ENCODE assay signal across 8 cellular contexts in genomic region chr19:47697863-47698609, GRCh38. TPM values are rescaled to one million over a fixed set of nuclear protein-coding genes. Genes with fewer than 3 reads are reported as not detected.
DNase-seq lines count a peak whose midpoint lies in the region; ATAC-seq, FAIRE-seq and TF ChIP-seq lines count a peak whose summit lies in the region.

No MANE protein-coding gene starts in this region.

- H3K23ac ChIP-seq in mesenchymal stem cell (ENCODE audit: low read length in 2 of 2): peak overlapping the region in 1 of 2 experiments; percentile 52

- peak; percentile 78 to 88 for DNase-seq in HAP-1 (ENCODE audit: low spot score in 2 of 2)
- peak; percentile 45 for DNase-seq in NCI-H774 (lab: John Stamatoyannopoulos, UW)
- peak; percentile 69 for DNase-seq in activated CD8-positive, alpha-beta T cell treated with anti-CD3 and anti-CD28 coated beads for 36 hours
- peak; percentile 85 for DNase-seq in mesenchymal stem cell
- DNase-seq in stimulated activated CD8-positive, alpha-beta memory T cell treated with anti-CD3 and anti-CD28 coated beads, Interleukin-12 subunit alpha, Interleukin-12 subunit beta, amount 100 ng/mL, for 1 hour (ENCODE audit: low read depth): peak; percentile 16
- DNase-seq in cortex of kidney (lab: John Stamatoyannopoulos, UW): no peak

- no peak overlapping the region for H3K4ac ChIP-seq in mesenchymal stem cell (ENCODE audit: low read depth in 1 of 2, low read length in 2 of 2)

- CTCF ChIA-PET in activated CD8-positive, alpha-beta T cell treated with anti-CD3 and anti-CD28 coated beads for 36 hours (lab: Charles Lee): interaction anchor here (0.6 to 3.6 kb wide), 17 partner anchors 8 to 377 kb away, joined by 3 to 27 read pairs (median 5); partner anchors contain the start of genes EHD2 and KPTN

- peaks cover 2% of the 10 kb centered on the region for H3K36me3 Mint-ChIP-seq in activated CD8-positive, alpha-beta T cell treated with anti-CD3 and anti-CD28 coated beads for 36 hours (ENCODE audit: low read depth)

- H3K4me3 ChIP-seq in HAP-1: no peak overlapping the region
- no peak overlapping the region for H3K4me3 ChIP-seq in mesenchymal stem cell (ENCODE audit: insufficient read depth in 1 of 2, low read depth in 1 of 2, low read length in 2 of 2)

- ATAC-seq in activated CD8-positive, alpha-beta T cell treated with anti-CD3 and anti-CD28 coated beads for 36 hours: peak; percentile 87

- peak overlapping the region; percentile 55 for H2AK5ac ChIP-seq in mesenchymal stem cell (ENCODE audit: low read length, severe bottlenecking)

- H3K27ac ChIP-seq in C4-2B (peak overlapping the region; percentile 27), mesenchymal stem cell (ENCODE audit: low read length, poor library complexity, severe bottlenecking) (peak overlapping the region; percentile 8)

- H3K9me3 ChIP-seq in HAP-1: no peaks in the 10 kb centered on the region
- H3K9me3 ChIP-seq in mesenchymal stem cell (ENCODE audit: control insufficient read depth, low read length): no peaks in the 10 kb centered on the region

- H3K4me2 ChIP-seq in mesenchymal stem cell (ENCODE audit: low read length, poor library complexity, severe bottlenecking): peak overlapping the region; percentile 3

- peak overlapping the region; percentile 50 for H3K9ac ChIP-seq in mesenchymal stem cell (ENCODE audit: low read length)

- H2BK12ac ChIP-seq in mesenchymal stem cell (ENCODE audit: low read length in 2 of 2): peak overlapping the region in 1 of 2 experiments; percentile 25

- H2BK15ac ChIP-seq in mesenchymal stem cell (ENCODE audit: low read depth, poor library complexity, severe bottlenecking): no peak overlapping the region

- no peaks in the 10 kb centered on the region for H3K9me3 Mint-ChIP-seq in activated CD8-positive, alpha-beta T cell treated with anti-CD3 and anti-CD28 coated beads for 36 hours

- WGBS in mesenchymal stem cell: 44% methylated on average over 21 of the region's 21 CpGs

- no peak overlapping the region for H3K4me3 Mint-ChIP-seq in activated CD8-positive, alpha-beta T cell treated with anti-CD3 and anti-CD28 coated beads for 36 hours

- no peak overlapping the region for H3K14ac ChIP-seq in mesenchymal stem cell (ENCODE audit: low read length in 2 of 2)

- peak; percentile 57 for FAIRE-seq in endometrium (lab: Jason Lieb, UNC)

- H3K27ac Mint-ChIP-seq in activated CD8-positive, alpha-beta T cell treated with anti-CD3 and anti-CD28 coated beads for 36 hours: no peak overlapping the region

- no peak overlapping the region for H2AFZ ChIP-seq in mesenchymal stem cell (ENCODE audit: low read depth, low read length)

- in situ Hi-C loops in HAP-1 (cut with MboI; ENCODE audit: low sequenced_read_pairs): loop anchor here (5.0 to 10.0 kb wide), 2 partner anchors 261 to 403 kb away; no protein-coding TSS in a partner anchor

- peak; percentile 82 for TF ChIP-seq CTCF in C4-2B (conservative IDR thresholded peaks at IDR 0.05)
- peak; percentile 96 for TF ChIP-seq CTCF in activated CD8-positive, alpha-beta T cell treated with anti-CD3 and anti-CD28 coated beads for 36 hours (IDR thresholded peaks at IDR 0.05)

- intact Hi-C loops in activated CD8-positive, alpha-beta T cell treated with anti-CD3 and anti-CD28 coated beads for 36 hours (cut with micrococcal nuclease): loop anchor here (2.0 kb wide), 1 partner anchor 261 kb away; no protein-coding TSS in a partner anchor

- no peak overlapping the region for H2BK5ac ChIP-seq in mesenchymal stem cell (ENCODE audit: low read depth, low read length, poor library complexity, severe bottlenecking)

- peak overlapping the region; percentile 78 for H4K8ac ChIP-seq in mesenchymal stem cell (ENCODE audit: low read length)

- H3K36me3 ChIP-seq in HAP-1 (replicated peaks): peaks cover 26% of the 10 kb centered on the region
- peaks cover 52 to 82% of the 10 kb centered on the region in 2 experiments for H3K36me3 ChIP-seq in mesenchymal stem cell (ENCODE audit: control insufficient read depth in 1 of 2, insufficient read depth in 2 of 2, low read depth in 1 of 2, low read length in 2 of 2)

- H3K27me3 Mint-ChIP-seq in activated CD8-positive, alpha-beta T cell treated with anti-CD3 and anti-CD28 coated beads for 36 hours: no peaks in the 10 kb centered on the region

- no peaks in the 10 kb centered on the region for H3K4me1 Mint-ChIP-seq in activated CD8-positive, alpha-beta T cell treated with anti-CD3 and anti-CD28 coated beads for 36 hours (ENCODE audit: low read depth)

- POLR2A ChIA-PET in activated CD8-positive, alpha-beta T cell treated with anti-CD3 and anti-CD28 coated beads for 36 hours (lab: Charles Lee): no interaction called here

- no peak overlapping the region for H2BK120ac ChIP-seq in mesenchymal stem cell (ENCODE audit: low read depth, low read length)

- H3K18ac ChIP-seq in mesenchymal stem cell (ENCODE audit: low read depth in 1 of 2, low read length in 2 of 2): peak overlapping the region; percentile 27 to 74

- peak overlapping the region; percentile 45 for H4K91ac ChIP-seq in mesenchymal stem cell (ENCODE audit: low read length)

- peaks cover 31% of the 10 kb centered on the region for H3K79me1 ChIP-seq in mesenchymal stem cell (replicated peaks; ENCODE audit: low read length, poor library complexity, severe bottlenecking)

- no peaks in the 10 kb centered on the region for H3K27me3 ChIP-seq in HAP-1 (ENCODE audit: low read depth)
- no peaks in the 10 kb centered on the region for H3K27me3 ChIP-seq in mesenchymal stem cell (ENCODE audit: control insufficient read depth in 1 of 2, insufficient read depth in 1 of 2, low read length in 2 of 2)

- no peaks in the 10 kb centered on the region for H3K4me1 ChIP-seq in HAP-1
- peaks cover 4% of the 10 kb centered on the region for H3K4me1 ChIP-seq in mesenchymal stem cell (ENCODE audit: control insufficient read depth, insufficient read depth, low read depth, low read length)

RNA-seq across cellular contexts. Expression of gene EHD2, which starts 15.2 kb away (rescaled TPM):
- total RNA-seq in activated CD8-positive, alpha-beta T cell treated with anti-CD3 and anti-CD28 coated beads for 36 hours: 1 to 10 TPM; 1.1 to 1.4 TPM
- 340 TPM for polyA plus RNA-seq in mesenchymal stem cell (2013, experiment 1 of 2)
- polyA plus RNA-seq in mesenchymal stem cell (2013, experiment 2 of 2): 325 TPM

RNA-seq across cellular contexts. Expression of gene NOP53, which starts 47.3 kb away (rescaled TPM):
- 100 to 1,000 TPM; 300 to 301 TPM for total RNA-seq in activated CD8-positive, alpha-beta T cell treated with anti-CD3 and anti-CD28 coated beads for 36 hours
- 245 TPM for polyA plus RNA-seq in mesenchymal stem cell (2013, experiment 1 of 2)
- 251 TPM for polyA plus RNA-seq in mesenchymal stem cell (2013, experiment 2 of 2)
